In genomic region chr1:100736324-100736723, GRCh38 we compare ENCODE assay signal across 19 cellular contexts. TPM values are rescaled to one million over a fixed set of nuclear protein-coding genes. Genes with fewer than 3 reads are reported as not detected.
DNase-seq lines count a peak whose midpoint lies in the region; FAIRE-seq and TF ChIP-seq lines count a peak whose summit lies in the region.
"Had no signal": no experiment of that assay in that cellular context is flagged by ENCODE, and none has a peak within 500 bp of the region (broad histone marks: within the 10 kb centered on the region; RNA-seq: fewer than 3 reads in every experiment).

No MANE protein-coding gene starts in this region.

- peak; percentile 38 for DNase-seq in GM23248
- DNase-seq in RPMI7951 (ENCODE audit: low read depth), result peak; percentile 24
- peak; percentile 45 for DNase-seq in fibroblast of gingiva (ENCODE audit: low read depth)
- no peak for DNase-seq in ACHN
- DNase-seq in Peyer's patch, result no peak
- no peak for DNase-seq in GM12892 (ENCODE audit: insufficient read length)
- DNase-seq: activated CD8-positive, alpha-beta T cell treated with anti-CD3 and anti-CD28 coated beads, Interleukin-2, amount 10 ng/mL, durations not matched to agents 7 days and 5 days; activated naive CD8-positive, alpha-beta T cell treated with anti-CD3 and anti-CD28 coated beads for 36 hours; BE2C; caudate nucleus; H7; NCI-H1436 treated with DMSO at 0.1 percent for 48 hours; pancreas; small intestine; testis had no signal

- H3K9me2 ChIP-seq in GM23248 (ENCODE audit: insufficient read depth), result peaks cover 5% of the 10 kb centered on the region; the same call in 1 of the 2 replicates

- peaks cover 33% of the 10 kb centered on the region for H3K4me1 ChIP-seq in GM23248 (ENCODE audit: insufficient read depth)
- peaks cover 12% of the 10 kb centered on the region for H3K4me1 ChIP-seq in rectal smooth muscle tissue (ENCODE audit: control insufficient read depth, insufficient read depth, low read length)
- no peaks in the 10 kb centered on the region for H3K4me1 ChIP-seq in Peyer's patch
- H3K4me1 ChIP-seq: BE2C had no signal

- no peaks in the 10 kb centered on the region for H4K20me1 ChIP-seq in GM23248 (ENCODE audit: insufficient read depth)

- peaks cover 31% of the 10 kb centered on the region for H3F3A ChIP-seq in GM23248 (ENCODE audit: insufficient read depth)

- no peak for FAIRE-seq in GM12892 (lab: Jason Lieb, UNC)
- FAIRE-seq: frontal cortex, GM18507, pancreas, small intestine had no signal

- TF ChIP-seq POLR2A in Peyer's patch (IDR thresholded peaks at IDR 0.05) (no peak), GM12892 (IDR thresholded peaks at IDR 0.05; ENCODE audit: low read depth, low read length) (no peak)

- H2AFZ ChIP-seq in GM23248, result no peak overlapping the region

- no peak overlapping the region for H3K9ac ChIP-seq in GM23248
- H3K9ac ChIP-seq in rectal smooth muscle tissue (ENCODE audit: low read length), result no peak overlapping the region
- H3K9ac ChIP-seq: KMS-11 had no signal

- H3K4me2 ChIP-seq in GM23248 (ENCODE audit: unreplicated experiment), result no peak overlapping the region
- H3K4me2 ChIP-seq: KMS-11 had no signal

- H3K4me3 ChIP-seq in GM23248, result no peak overlapping the region
- H3K4me3 ChIP-seq in rectal smooth muscle tissue (ENCODE audit: low read length), result no peak overlapping the region
- no peak overlapping the region for H3K4me3 ChIP-seq in Peyer's patch
- H3K4me3 ChIP-seq: pancreas, testis had no signal

- no peaks in the 10 kb centered on the region for H3K79me2 ChIP-seq in GM23248 (ENCODE audit: insufficient read depth)

- WGBS in GM23248 (ENCODE audit: low coverage in 1 of 2, low lambda C conversion rate in 2 of 2, missing lambda C conversion rate in 2 of 2), 2 experiments, result 37 to 41% methylated on average over 1 of the region's 1 CpG

- no peaks in the 10 kb centered on the region for H3K9me3 ChIP-seq in GM23248 (ENCODE audit: low read depth)
- H3K9me3 ChIP-seq in Peyer's patch, result no peaks in the 10 kb centered on the region
- H3K9me3 ChIP-seq: BE2C, pancreas, testis had no signal

- in situ Hi-C loops in GM23248 (cut with MboI) (no loop called here), ACHN (cut with HindIII; ENCODE audit: low pct_ligation_motif_present, low pct_unique_long_range_greater_than_20kb, low sequenced_read_pairs) (no loop called here)

- H3K27me3 ChIP-seq in GM23248 (replicated peaks; ENCODE audit: insufficient read depth) (no peaks in the 10 kb centered on the region), rectal smooth muscle tissue (ENCODE audit: control insufficient read depth, insufficient read depth, low read length) (no peaks in the 10 kb centered on the region), Peyer's patch (no peaks in the 10 kb centered on the region)
- H3K27me3 ChIP-seq: pancreas, testis had no signal

- H3K27ac ChIP-seq in GM23248 (peak overlapping the region; percentile 20; the same call in 1 of the 2 replicates), rectal smooth muscle tissue (ENCODE audit: low read depth, low read length) (peak overlapping the region; percentile 52), Peyer's patch (no peak overlapping the region)
- H3K27ac ChIP-seq: KMS-11, testis had no signal

- no peak for TF ChIP-seq CTCF in Peyer's patch (IDR thresholded peaks at IDR 0.05)

- no peaks in the 10 kb centered on the region for H3K36me3 ChIP-seq in GM23248 (ENCODE audit: low read depth)
- no peaks in the 10 kb centered on the region for H3K36me3 ChIP-seq in rectal smooth muscle tissue (ENCODE audit: control insufficient read depth, insufficient read depth, low read length)
- H3K36me3 ChIP-seq in Peyer's patch, result no peaks in the 10 kb centered on the region
- H3K36me3 ChIP-seq: BE2C, pancreas had no signal

RNA-seq across cellular contexts. Expression of gene VCAM1, which starts 16.8 kb away (rescaled TPM):
- total RNA-seq in GM23248 (2014; rRNA removed; shearing (Covaris generic)), result 1.4 and 3.8 TPM in 2 replicates
- 3.0 and 3.2 TPM in 2 replicates for polyA plus RNA-seq in GM23248 (2016; fragmentation: Nextera tagmentation; extraction: Ambion mirVana)
- 8.5 and 8.6 TPM in 2 replicates for total RNA-seq in RPMI7951 (2014; rRNA removed; shearing (Covaris generic))
- 1 to 10 TPM in 3 of 4 donors, under 1 TPM in 1; 0.88 to 9.1 (median 2.7) TPM for total RNA-seq in Peyer's patch
- 2.8 TPM for polyA plus RNA-seq in GM12892 (2012; ENCODE audit: missing spikeins)
- total RNA-seq: H7 had no signal

Comparison
In these comparisons a context has a peak if more than half of its experiments do, and no peak if none do; other contexts are left out.
1. DNase-seq: peak in GM23248 (single experiment), RPMI7951 (single experiment) and fibroblast of gingiva (single experiment); none in ACHN (single experiment), Peyer's patch (0 of 3) and GM12892 (single experiment).
2. H3K27ac ChIP-seq: peak in GM23248 (single experiment) and rectal smooth muscle tissue (single experiment); none in Peyer's patch (0 of 4).